Comparison of ENCODE assay signal across 1 cellular context in the genomic region with DNA sequence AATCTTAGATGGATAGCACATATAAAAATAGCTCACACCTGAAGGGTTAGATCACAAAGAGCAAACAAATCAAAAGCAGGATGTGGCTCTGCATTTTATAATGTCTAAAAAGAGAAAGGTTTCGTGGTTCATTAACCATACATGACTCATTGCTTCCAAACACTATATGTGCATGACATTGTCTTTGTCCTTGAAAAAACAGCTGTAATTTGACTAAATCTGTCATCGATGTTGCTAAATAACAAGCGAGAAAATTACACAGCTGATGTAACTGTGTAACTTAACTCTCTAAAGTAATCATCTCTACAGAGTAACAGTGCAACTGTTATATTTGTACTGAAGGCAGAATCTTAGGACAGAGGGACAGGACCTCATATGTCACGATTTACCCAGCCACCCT.
TF ChIP-seq lines count a peak whose summit lies in the region.

No MANE protein-coding gene starts in this region.

TF ChIP-seq in HEK293, 187 proteins besides CTCF, POLR2A, EP300 and RAD21 (continued from another document and continues in another):
- TF ChIP-seq ZNF530 (tag by site-specific recombination; IDR thresholded peaks at IDR 0.05; ENCODE audit: low read depth) (no peak), ZNF626 (tag by site-specific recombination; IDR thresholded peaks at IDR 0.05) (no peak), ZNF777 (tag by site-specific recombination; IDR thresholded peaks at IDR 0.05; ENCODE audit: borderline replicate concordance) (no peak), ZNF175 (tag by site-specific recombination; IDR thresholded peaks at IDR 0.05) (no peak), MYNN (tag by site-specific recombination; IDR thresholded peaks at IDR 0.05; ENCODE audit: borderline replicate concordance) (no peak), ZNF394 (tag by site-specific recombination; IDR thresholded peaks at IDR 0.05; ENCODE audit: borderline replicate concordance) (peak; percentile 48; the same call in 1 of the 2 replicates), ZNF23 (tag by site-specific recombination; IDR thresholded peaks at IDR 0.05; ENCODE audit: borderline replicate concordance) (no peak), ZNF660 (tag by site-specific recombination; IDR thresholded peaks at IDR 0.05) (peak; percentile 75), OVOL3 (tag by site-specific recombination; IDR thresholded peaks at IDR 0.05) (peak; percentile 77), ZNF423 (tag by site-specific recombination; IDR thresholded peaks at IDR 0.05) (no peak), ZNF132 (tag by site-specific recombination; IDR thresholded peaks at IDR 0.05; ENCODE audit: borderline replicate concordance) (no peak), ZEB2 (tag by site-specific recombination; IDR thresholded peaks at IDR 0.05) (peak; percentile 95), ZNF555 (tag by site-specific recombination; conservative IDR thresholded peaks at IDR 0.05) (no peak), ZNF114 (tag by site-specific recombination; IDR thresholded peaks at IDR 0.05) (no peak), ZNF121 (tag by site-specific recombination; IDR thresholded peaks at IDR 0.05) (no peak), ZNF677 (tag by site-specific recombination; IDR thresholded peaks at IDR 0.05) (no peak), ZNF48 (tag by site-specific recombination; IDR thresholded peaks at IDR 0.05) (no peak), ZBTB21 (tag by site-specific recombination; IDR thresholded peaks at IDR 0.05) (peak; percentile 65; the same call in 1 of the 2 replicates), MZF1 (tag by site-specific recombination; IDR thresholded peaks at IDR 0.05; ENCODE audit: borderline replicate concordance) (no peak), BCL11A (tag by site-specific recombination; IDR thresholded peaks at IDR 0.05; ENCODE audit: low read depth) (no peak), ZNF426 (tag by site-specific recombination; IDR thresholded peaks at IDR 0.05) (no peak), ZNF335 (tag by site-specific recombination; conservative IDR thresholded peaks at IDR 0.05) (peak; percentile 46), IKZF3 (tag by site-specific recombination; IDR thresholded peaks at IDR 0.05) (0 out of 2 replicates have a peak, but pooled peaks have one; percentile 49), ZFP41 (tag by site-specific recombination; IDR thresholded peaks at IDR 0.05; ENCODE audit: borderline replicate concordance) (no peak), ZNF585B (tag by site-specific recombination; IDR thresholded peaks at IDR 0.05) (no peak), SCRT2 (tag by site-specific recombination; IDR thresholded peaks at IDR 0.05) (no peak; the same call in 1 of the 2 replicates), ZNF214 (tag by site-specific recombination; IDR thresholded peaks at IDR 0.05; ENCODE audit: borderline replicate concordance) (no peak), ZNF701 (tag by site-specific recombination; IDR thresholded peaks at IDR 0.05) (no peak), SETDB1 (IDR thresholded peaks at IDR 0.05; ENCODE audit: insufficient read length, low read length) (peak; percentile 77), ZNF112 (tag by site-specific recombination; IDR thresholded peaks at IDR 0.05) (no peak), HOXA7 (CRISPR knock-in tag; IDR thresholded peaks at IDR 0.05; ENCODE audit: borderline replicate concordance) (no peak), ZNF133 (tag by site-specific recombination; IDR thresholded peaks at IDR 0.05) (no peak), ZNF843 (tag by site-specific recombination; IDR thresholded peaks at IDR 0.05) (peak; percentile 76), ZBTB8A (tag by site-specific recombination; IDR thresholded peaks at IDR 0.05) (no peak), ZNF266 (tag by site-specific recombination; IDR thresholded peaks at IDR 0.05; ENCODE audit: low read depth) (no peak), SALL2 (tag by site-specific recombination; IDR thresholded peaks at IDR 0.05; ENCODE audit: borderline replicate concordance) (no peak), ZNF274 (IDR thresholded peaks at IDR 0.05; ENCODE audit: low read length) (no peak), ZNF274 (tag by site-specific recombination; IDR thresholded peaks at IDR 0.05; ENCODE audit: borderline replicate concordance) (no peak), ZNF473 (tag by site-specific recombination; IDR thresholded peaks at IDR 0.05) (no peak), ZNF561 (tag by site-specific recombination; IDR thresholded peaks at IDR 0.05; ENCODE audit: borderline replicate concordance) (0 out of 2 replicates have a peak, but pooled peaks have one; percentile 37), ZNF2 (tag by site-specific recombination; IDR thresholded peaks at IDR 0.05) (no peak), ZNF433 (tag by site-specific recombination; IDR thresholded peaks at IDR 0.05; ENCODE audit: low read depth) (no peak), KLF8 (tag by site-specific recombination; IDR thresholded peaks at IDR 0.05) (peak; percentile 65; the same call in 1 of the 2 replicates)
- TF ChIP-seq, protein P1, sequence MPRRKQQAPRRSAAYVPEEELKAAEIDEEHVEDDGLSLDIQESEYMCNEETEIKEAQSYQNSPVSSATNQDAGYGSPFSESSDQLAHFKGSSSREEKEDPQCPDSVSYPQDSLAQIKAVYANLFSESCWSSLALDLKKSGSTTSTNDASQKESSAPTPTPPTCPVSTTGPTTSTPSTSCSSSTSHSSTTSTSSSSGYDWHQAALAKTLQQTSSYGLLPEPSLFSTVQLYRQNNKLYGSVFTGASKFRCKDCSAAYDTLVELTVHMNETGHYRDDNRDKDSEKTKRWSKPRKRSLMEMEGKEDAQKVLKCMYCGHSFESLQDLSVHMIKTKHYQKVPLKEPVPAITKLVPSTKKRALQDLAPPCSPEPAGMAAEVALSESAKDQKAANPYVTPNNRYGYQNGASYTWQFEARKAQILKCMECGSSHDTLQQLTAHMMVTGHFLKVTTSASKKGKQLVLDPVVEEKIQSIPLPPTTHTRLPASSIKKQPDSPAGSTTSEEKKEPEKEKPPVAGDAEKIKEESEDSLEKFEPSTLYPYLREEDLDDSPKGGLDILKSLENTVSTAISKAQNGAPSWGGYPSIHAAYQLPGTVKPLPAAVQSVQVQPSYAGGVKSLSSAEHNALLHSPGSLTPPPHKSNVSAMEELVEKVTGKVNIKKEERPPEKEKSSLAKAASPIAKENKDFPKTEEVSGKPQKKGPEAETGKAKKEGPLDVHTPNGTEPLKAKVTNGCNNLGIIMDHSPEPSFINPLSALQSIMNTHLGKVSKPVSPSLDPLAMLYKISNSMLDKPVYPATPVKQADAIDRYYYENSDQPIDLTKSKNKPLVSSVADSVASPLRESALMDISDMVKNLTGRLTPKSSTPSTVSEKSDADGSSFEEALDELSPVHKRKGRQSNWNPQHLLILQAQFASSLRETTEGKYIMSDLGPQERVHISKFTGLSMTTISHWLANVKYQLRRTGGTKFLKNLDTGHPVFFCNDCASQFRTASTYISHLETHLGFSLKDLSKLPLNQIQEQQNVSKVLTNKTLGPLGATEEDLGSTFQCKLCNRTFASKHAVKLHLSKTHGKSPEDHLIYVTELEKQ (tag by site-specific recombination; IDR thresholded peaks at IDR 0.05; ENCODE audit: borderline replicate concordance), result peak; percentile 60; the same call in 1 of the 2 replicates
- TF ChIP-seq, protein P2, sequence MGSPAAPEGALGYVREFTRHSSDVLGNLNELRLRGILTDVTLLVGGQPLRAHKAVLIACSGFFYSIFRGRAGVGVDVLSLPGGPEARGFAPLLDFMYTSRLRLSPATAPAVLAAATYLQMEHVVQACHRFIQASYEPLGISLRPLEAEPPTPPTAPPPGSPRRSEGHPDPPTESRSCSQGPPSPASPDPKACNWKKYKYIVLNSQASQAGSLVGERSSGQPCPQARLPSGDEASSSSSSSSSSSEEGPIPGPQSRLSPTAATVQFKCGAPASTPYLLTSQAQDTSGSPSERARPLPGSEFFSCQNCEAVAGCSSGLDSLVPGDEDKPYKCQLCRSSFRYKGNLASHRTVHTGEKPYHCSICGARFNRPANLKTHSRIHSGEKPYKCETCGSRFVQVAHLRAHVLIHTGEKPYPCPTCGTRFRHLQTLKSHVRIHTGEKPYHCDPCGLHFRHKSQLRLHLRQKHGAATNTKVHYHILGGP (tag by site-specific recombination; IDR thresholded peaks at IDR 0.05), result peak; percentile 86
- TF ChIP-seq, protein P3, sequence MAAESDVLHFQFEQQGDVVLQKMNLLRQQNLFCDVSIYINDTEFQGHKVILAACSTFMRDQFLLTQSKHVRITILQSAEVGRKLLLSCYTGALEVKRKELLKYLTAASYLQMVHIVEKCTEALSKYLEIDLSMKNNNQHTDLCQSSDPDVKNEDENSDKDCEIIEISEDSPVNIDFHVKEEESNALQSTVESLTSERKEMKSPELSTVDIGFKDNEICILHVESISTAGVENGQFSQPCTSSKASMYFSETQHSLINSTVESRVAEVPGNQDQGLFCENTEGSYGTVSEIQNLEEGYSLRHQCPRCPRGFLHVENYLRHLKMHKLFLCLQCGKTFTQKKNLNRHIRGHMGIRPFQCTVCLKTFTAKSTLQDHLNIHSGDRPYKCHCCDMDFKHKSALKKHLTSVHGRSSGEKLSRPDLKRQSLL (tag by site-specific recombination; IDR thresholded peaks at IDR 0.05), result no peak
- TF ChIP-seq, protein P4, sequence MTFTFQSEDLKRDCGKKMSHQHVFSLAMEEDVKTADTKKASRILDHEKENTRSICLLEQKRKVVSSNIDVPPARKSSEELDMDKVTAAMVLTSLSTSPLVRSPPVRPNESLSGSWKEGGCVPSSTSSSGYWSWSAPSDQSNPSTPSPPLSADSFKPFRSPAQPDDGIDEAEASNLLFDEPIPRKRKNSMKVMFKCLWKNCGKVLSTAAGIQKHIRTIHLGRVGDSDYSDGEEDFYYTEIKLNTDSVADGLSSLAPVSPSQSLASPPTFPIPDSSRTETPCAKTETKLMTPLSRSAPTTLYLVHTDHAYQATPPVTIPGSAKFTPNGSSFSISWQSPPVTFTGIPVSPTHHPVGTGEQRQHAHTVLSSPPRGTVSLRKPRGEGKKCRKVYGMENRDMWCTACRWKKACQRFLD (tag by site-specific recombination; IDR thresholded peaks at IDR 0.05), result no peak
- TF ChIP-seq, protein P5, sequence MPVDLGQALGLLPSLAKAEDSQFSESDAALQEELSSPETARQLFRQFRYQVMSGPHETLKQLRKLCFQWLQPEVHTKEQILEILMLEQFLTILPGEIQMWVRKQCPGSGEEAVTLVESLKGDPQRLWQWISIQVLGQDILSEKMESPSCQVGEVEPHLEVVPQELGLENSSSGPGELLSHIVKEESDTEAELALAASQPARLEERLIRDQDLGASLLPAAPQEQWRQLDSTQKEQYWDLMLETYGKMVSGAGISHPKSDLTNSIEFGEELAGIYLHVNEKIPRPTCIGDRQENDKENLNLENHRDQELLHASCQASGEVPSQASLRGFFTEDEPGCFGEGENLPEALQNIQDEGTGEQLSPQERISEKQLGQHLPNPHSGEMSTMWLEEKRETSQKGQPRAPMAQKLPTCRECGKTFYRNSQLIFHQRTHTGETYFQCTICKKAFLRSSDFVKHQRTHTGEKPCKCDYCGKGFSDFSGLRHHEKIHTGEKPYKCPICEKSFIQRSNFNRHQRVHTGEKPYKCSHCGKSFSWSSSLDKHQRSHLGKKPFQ (tag by site-specific recombination; IDR thresholded peaks at IDR 0.05), result no peak
- TF ChIP-seq, protein P6, sequence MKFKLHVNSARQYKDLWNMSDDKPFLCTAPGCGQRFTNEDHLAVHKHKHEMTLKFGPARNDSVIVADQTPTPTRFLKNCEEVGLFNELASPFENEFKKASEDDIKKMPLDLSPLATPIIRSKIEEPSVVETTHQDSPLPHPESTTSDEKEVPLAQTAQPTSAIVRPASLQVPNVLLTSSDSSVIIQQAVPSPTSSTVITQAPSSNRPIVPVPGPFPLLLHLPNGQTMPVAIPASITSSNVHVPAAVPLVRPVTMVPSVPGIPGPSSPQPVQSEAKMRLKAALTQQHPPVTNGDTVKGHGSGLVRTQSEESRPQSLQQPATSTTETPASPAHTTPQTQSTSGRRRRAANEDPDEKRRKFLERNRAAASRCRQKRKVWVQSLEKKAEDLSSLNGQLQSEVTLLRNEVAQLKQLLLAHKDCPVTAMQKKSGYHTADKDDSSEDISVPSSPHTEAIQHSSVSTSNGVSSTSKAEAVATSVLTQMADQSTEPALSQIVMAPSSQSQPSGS (tag by site-specific recombination; IDR thresholded peaks at IDR 0.05; ENCODE audit: low read depth), result peak; percentile 61; the same call in 1 of the 2 replicates
- TF ChIP-seq, protein P7, sequence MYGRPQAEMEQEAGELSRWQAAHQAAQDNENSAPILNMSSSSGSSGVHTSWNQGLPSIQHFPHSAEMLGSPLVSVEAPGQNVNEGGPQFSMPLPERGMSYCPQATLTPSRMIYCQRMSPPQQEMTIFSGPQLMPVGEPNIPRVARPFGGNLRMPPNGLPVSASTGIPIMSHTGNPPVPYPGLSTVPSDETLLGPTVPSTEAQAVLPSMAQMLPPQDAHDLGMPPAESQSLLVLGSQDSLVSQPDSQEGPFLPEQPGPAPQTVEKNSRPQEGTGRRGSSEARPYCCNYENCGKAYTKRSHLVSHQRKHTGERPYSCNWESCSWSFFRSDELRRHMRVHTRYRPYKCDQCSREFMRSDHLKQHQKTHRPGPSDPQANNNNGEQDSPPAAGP (tag by site-specific recombination; IDR thresholded peaks at IDR 0.05), result no peak
- TF ChIP-seq, protein P8, sequence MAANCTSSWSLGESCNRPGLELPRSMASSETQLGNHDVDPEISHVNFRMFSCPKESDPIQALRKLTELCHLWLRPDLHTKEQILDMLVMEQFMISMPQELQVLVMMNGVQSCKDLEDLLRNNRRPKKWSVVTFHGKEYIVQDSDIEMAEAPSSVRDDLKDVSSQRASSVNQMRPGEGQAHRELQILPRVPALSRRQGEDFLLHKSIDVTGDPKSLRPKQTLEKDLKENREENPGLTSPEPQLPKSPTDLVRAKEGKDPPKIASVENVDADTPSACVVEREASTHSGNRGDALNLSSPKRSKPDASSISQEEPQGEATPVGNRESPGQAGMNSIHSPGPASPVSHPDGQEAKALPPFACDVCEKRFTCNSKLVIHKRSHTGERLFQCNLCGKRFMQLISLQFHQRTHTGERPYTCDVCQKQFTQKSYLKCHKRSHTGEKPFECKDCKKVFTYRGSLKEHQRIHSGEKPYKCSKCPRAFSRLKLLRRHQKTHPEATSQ (tag by site-specific recombination; IDR thresholded peaks at IDR 0.05), result no peak
- TF ChIP-seq, protein P9, sequence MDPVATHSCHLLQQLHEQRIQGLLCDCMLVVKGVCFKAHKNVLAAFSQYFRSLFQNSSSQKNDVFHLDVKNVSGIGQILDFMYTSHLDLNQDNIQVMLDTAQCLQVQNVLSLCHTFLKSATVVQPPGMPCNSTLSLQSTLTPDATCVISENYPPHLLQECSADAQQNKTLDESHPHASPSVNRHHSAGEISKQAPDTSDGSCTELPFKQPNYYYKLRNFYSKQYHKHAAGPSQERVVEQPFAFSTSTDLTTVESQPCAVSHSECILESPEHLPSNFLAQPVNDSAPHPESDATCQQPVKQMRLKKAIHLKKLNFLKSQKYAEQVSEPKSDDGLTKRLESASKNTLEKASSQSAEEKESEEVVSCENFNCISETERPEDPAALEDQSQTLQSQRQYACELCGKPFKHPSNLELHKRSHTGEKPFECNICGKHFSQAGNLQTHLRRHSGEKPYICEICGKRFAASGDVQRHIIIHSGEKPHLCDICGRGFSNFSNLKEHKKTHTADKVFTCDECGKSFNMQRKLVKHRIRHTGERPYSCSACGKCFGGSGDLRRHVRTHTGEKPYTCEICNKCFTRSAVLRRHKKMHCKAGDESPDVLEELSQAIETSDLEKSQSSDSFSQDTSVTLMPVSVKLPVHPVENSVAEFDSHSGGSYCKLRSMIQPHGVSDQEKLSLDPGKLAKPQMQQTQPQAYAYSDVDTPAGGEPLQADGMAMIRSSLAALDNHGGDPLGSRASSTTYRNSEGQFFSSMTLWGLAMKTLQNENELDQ (tag by site-specific recombination; IDR thresholded peaks at IDR 0.05; ENCODE audit: low read depth), result no peak
